Comparison of ENCODE assay signal across 14 cellular contexts in genomic region chr20:50792708-50793574, GRCh38. TPM values are rescaled to one million over a fixed set of nuclear protein-coding genes. Genes with fewer than 3 reads are reported as not detected.
DNase-seq lines count a peak whose midpoint lies in the region; ATAC-seq and TF ChIP-seq lines count a peak whose summit lies in the region.
"Had no signal": no experiment of that assay in that cellular context is flagged by ENCODE, and none has a peak within 500 bp of the region (broad histone marks: within the 10 kb centered on the region; RNA-seq: fewer than 3 reads in every experiment).

No MANE protein-coding gene starts in this region.

- 79% methylated on average over 14 of the region's 14 CpGs for WGBS in hepatocyte (ENCODE audit: low lambda C conversion rate, missing lambda C conversion rate)

- no peaks in the 10 kb centered on the region for H3K27me3 ChIP-seq in NT2/D1 (ENCODE audit: insufficient read depth, insufficient read length)
- H3K27me3 ChIP-seq in hepatocyte, result no peaks in the 10 kb centered on the region
- no peaks in the 10 kb centered on the region for H3K27me3 ChIP-seq in rectal smooth muscle tissue (ENCODE audit: control insufficient read depth, insufficient read depth, low read length)
- H3K27me3 ChIP-seq: stomach had no signal

- H3K79me2 ChIP-seq in hepatocyte, result peaks cover 11% of the 10 kb centered on the region

- H3K9ac ChIP-seq in NT2/D1 (ENCODE audit: insufficient read length, low read depth) (peak overlapping the region; percentile 38), rectal smooth muscle tissue (ENCODE audit: low read length) (no peak overlapping the region)

- H3K4me2 ChIP-seq in hepatocyte, result no peak overlapping the region

- H3K4me3 ChIP-seq in NT2/D1 (ENCODE audit: insufficient read length, low read depth) (no peak overlapping the region), hepatocyte (no peak overlapping the region), rectal smooth muscle tissue (ENCODE audit: low read length) (no peak overlapping the region), mucosa of descending colon (no peak overlapping the region)
- H3K4me3 ChIP-seq: stomach had no signal

- no peaks in the 10 kb centered on the region for H3K9me2 ChIP-seq in hepatocyte (replicated peaks; ENCODE audit: insufficient read depth)

- H3K9me3 ChIP-seq in NT2/D1 (ENCODE audit: insufficient read depth, low read length), result no peaks in the 10 kb centered on the region
- no peaks in the 10 kb centered on the region for H3K9me3 ChIP-seq in hepatocyte (ENCODE audit: low read depth)
- H3K9me3 ChIP-seq in mucosa of descending colon, result no peaks in the 10 kb centered on the region
- H3K9me3 ChIP-seq: stomach had no signal

- no peak for ATAC-seq in mucosa of descending colon
- ATAC-seq in HG02588 (IDR thresholded peaks at IDR 0.05; ENCODE audit: unreplicated experiment), result no peak
- ATAC-seq: right cardiac atrium had no signal

- H3K36me3 ChIP-seq in NT2/D1 (ENCODE audit: insufficient read depth, insufficient read length, low read length), result no peaks in the 10 kb centered on the region
- no peaks in the 10 kb centered on the region for H3K36me3 ChIP-seq in hepatocyte (replicated peaks; ENCODE audit: insufficient read depth, low read depth)
- H3K36me3 ChIP-seq in rectal smooth muscle tissue (ENCODE audit: control insufficient read depth, insufficient read depth, low read length), result no peaks in the 10 kb centered on the region
- no peaks in the 10 kb centered on the region for H3K36me3 ChIP-seq in mucosa of descending colon (ENCODE audit: low read depth)
- H3K36me3 ChIP-seq: stomach had no signal

- H3K4me1 ChIP-seq in NT2/D1 (ENCODE audit: insufficient read depth, insufficient read length), result no peaks in the 10 kb centered on the region
- H3K4me1 ChIP-seq in hepatocyte (ENCODE audit: insufficient read depth), result peaks cover 42% of the 10 kb centered on the region
- H3K4me1 ChIP-seq in rectal smooth muscle tissue (ENCODE audit: control insufficient read depth, insufficient read depth, low read length), result peaks cover 15% of the 10 kb centered on the region
- H3K4me1 ChIP-seq in mucosa of descending colon (ENCODE audit: low read depth), result peaks cover 17% of the 10 kb centered on the region

- TF ChIP-seq CTCF in hepatocyte (IDR thresholded peaks at IDR 0.05; ENCODE audit: poor library complexity), result no peak
- no peak for TF ChIP-seq CTCF in mucosa of descending colon (IDR thresholded peaks at IDR 0.05)

- intact Hi-C loops in mucosa of descending colon (cut with DNase I, micrococcal nuclease), result loop anchor here (10.0 kb wide), 1 partner anchor 132 kb away; no protein-coding TSS in a partner anchor

- peak; percentile 5 for DNase-seq in DMS 273 treated with DMSO at 0.1 percent for 48 hours (lab: John Stamatoyannopoulos, UW)
- no peak for DNase-seq in NT2/D1 (ENCODE audit: low read depth, low spot score)
- DNase-seq in hepatocyte (ENCODE audit: low spot score), result no peak
- no peak for DNase-seq in COLO668 (lab: John Stamatoyannopoulos, UW; ENCODE audit: unreplicated experiment)
- no peak for DNase-seq in mucosa of descending colon
- DNase-seq in NCI-H146 (lab: John Stamatoyannopoulos, UW), result no peak
- DNase-seq: amygdala, NCI-H1105, NCI-H526 treated with DMSO at 0.1 percent for 48 hours, SHP77 treated with DMSO at 0.1 percent for 48 hours had no signal

- no peaks in the 10 kb centered on the region for H4K20me1 ChIP-seq in hepatocyte (ENCODE audit: insufficient read depth, poor library complexity, severe bottlenecking)

- H3K27ac ChIP-seq in hepatocyte (peak overlapping the region; percentile 97), rectal smooth muscle tissue (ENCODE audit: low read depth, low read length) (peak overlapping the region; percentile 61)

- H2AFZ ChIP-seq in hepatocyte, result no peak overlapping the region

RNA-seq across cellular contexts. Expression of gene BCAS4, which starts 1.9 kb away (rescaled TPM):
- total RNA-seq in hepatocyte, result 5.6 and 12.5 TPM in 2 replicates
- polyA plus RNA-seq in hepatocyte, result 18.0 and 21.6 TPM in 2 replicates
- 1 to 10 TPM; 1.9 to 5.6 (median 2.9) TPM for total RNA-seq in mucosa of descending colon
